ENCODE assay signal across 21 cellular contexts in the genomic region with DNA sequence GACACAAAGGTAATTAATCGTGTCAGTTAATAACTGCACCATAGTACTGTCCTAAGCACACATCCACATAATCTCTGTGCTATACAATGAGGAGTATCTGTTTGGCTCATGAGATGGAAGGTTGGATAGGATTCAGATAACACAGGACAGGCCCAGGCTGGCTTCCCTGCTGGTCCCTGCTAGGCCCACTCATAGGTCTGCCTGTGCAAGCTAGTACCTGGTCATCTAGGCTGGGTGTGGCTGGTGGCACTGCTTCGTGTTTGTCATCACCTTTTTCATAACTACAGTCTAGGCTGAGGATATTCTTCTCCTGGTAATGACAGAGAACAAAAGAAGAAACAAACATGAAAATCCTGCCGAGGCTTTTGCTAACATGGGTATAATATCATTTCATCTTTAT.
DNase-seq lines count a peak whose midpoint lies in the region; TF ChIP-seq lines count a peak whose summit lies in the region.
"Had no signal": no experiment of that assay in that cellular context is flagged by ENCODE, and none has a peak within 500 bp of the region (broad histone marks: within the 10 kb centered on the region; RNA-seq: fewer than 3 reads in every experiment).

No MANE protein-coding gene starts in this region.

- H3K27me3 ChIP-seq in mammary epithelial cell (ENCODE audit: insufficient read depth, low read length): no peaks in the 10 kb centered on the region
- H3K27me3 ChIP-seq in breast epithelium: no peaks in the 10 kb centered on the region
- H3K27me3 ChIP-seq in A673 (replicated peaks; ENCODE audit: insufficient read depth, low read depth, low read length, poor library complexity): no peaks in the 10 kb centered on the region
- H3K27me3 ChIP-seq: BE2C; BLaER1 treated with 17β-estradiol and CSF1 and Interleukin-3, amounts not matched to agents 10 nM and 100 nM had no signal

- H3K27ac ChIP-seq in mammary epithelial cell (ENCODE audit: insufficient read depth, low read depth, low read length) (no peak overlapping the region), breast epithelium (no peak overlapping the region), epithelial cell of prostate (no peak overlapping the region), A673 (ENCODE audit: low read depth, low read length, poor library complexity, severe bottlenecking) (no peak overlapping the region)
- H3K27ac ChIP-seq: 22Rv1; BLaER1 treated with 17β-estradiol and CSF1 and Interleukin-3, amounts not matched to agents 10 nM and 100 nM; GM23248 had no signal

- TF ChIP-seq CTCF in mammary epithelial cell (conservative IDR thresholded peaks at IDR 0.05 in 1 of 2, IDR thresholded peaks at IDR 0.05 in 1 of 2; ENCODE audit: extremely low read depth in 1 of 2, insufficient read depth in 1 of 2, low read depth in 1 of 2, low read length in 2 of 2): no peak
- TF ChIP-seq CTCF in breast epithelium (IDR thresholded peaks at IDR 0.05): no peak
- no peak for TF ChIP-seq CTCF in A673 (conservative IDR thresholded peaks at IDR 0.05; ENCODE audit: low read depth, low read length)

- H4K20me1 ChIP-seq in mammary epithelial cell (ENCODE audit: insufficient read depth, low read length): no peaks in the 10 kb centered on the region
- H4K20me1 ChIP-seq: BLaER1 treated with 17β-estradiol and CSF1 and Interleukin-3, amounts not matched to agents 10 nM and 100 nM had no signal

- CTCF ChIA-PET in mammary epithelial cell (lab: Charles Lee; ENCODE audit: low non-redundant PET): no interaction called here
- CTCF ChIA-PET in A673 (lab: Charles Lee): no interaction called here

- H3K4me1 ChIP-seq in mammary epithelial cell (ENCODE audit: insufficient read depth, low read length) (peaks cover 2% of the 10 kb centered on the region), breast epithelium (no peaks in the 10 kb centered on the region), A673 (ENCODE audit: insufficient read depth, low read length, poor library complexity, severe bottlenecking) (no peaks in the 10 kb centered on the region)
- H3K4me1 ChIP-seq: BE2C; BLaER1 treated with 17β-estradiol and CSF1 and Interleukin-3, amounts not matched to agents 10 nM and 100 nM had no signal

- H3K9me3 ChIP-seq in mammary epithelial cell (replicated peaks; ENCODE audit: insufficient read depth, low read length) (no peaks in the 10 kb centered on the region), breast epithelium (no peaks in the 10 kb centered on the region), A673 (ENCODE audit: low read depth, low read length, poor library complexity, severe bottlenecking) (no peaks in the 10 kb centered on the region)
- H3K9me3 ChIP-seq: BE2C; BLaER1 treated with 17β-estradiol and CSF1 and Interleukin-3, amounts not matched to agents 10 nM and 100 nM had no signal

- H3K79me2 ChIP-seq in mammary epithelial cell (ENCODE audit: insufficient read depth, low read length): no peaks in the 10 kb centered on the region

- POLR2A ChIA-PET in A673 (lab: Charles Lee; ENCODE audit: low non-redundant PET): no interaction called here

- dilution Hi-C loops in mammary epithelial cell (cut with HindIII; ENCODE audit: low sequenced_read_pairs): no loop called here

- no TSS peak for BruUV-seq in mammary epithelial cell (replicated peaks; lab: Mats Ljungman, UMichigan)
- BruUV-seq in A673 (replicated peaks; lab: Mats Ljungman, UMichigan): no TSS peak

- H3K4me2 ChIP-seq in mammary epithelial cell (ENCODE audit: insufficient read depth, low read depth, low read length): no peak overlapping the region
- H3K4me2 ChIP-seq: BLaER1 treated with 17β-estradiol and CSF1 and Interleukin-3, amounts not matched to agents 10 nM and 100 nM had no signal

- intact Hi-C loops in mammary epithelial cell (cut with micrococcal nuclease) (no loop called here), breast epithelium (cut with DNase I; ENCODE audit: low total_unique reads) (no loop called here), posterior vena cava (cut with DNase I) (no loop called here), A673 (cut with micrococcal nuclease; ENCODE audit: unreplicated experiment) (no loop called here)

- 50% methylated on average over 2 of the region's 3 CpGs for WGBS in mammary epithelial cell (ENCODE audit: low coverage, missing lambda C conversion rate)

- peak; percentile 26 for DNase-seq in mammary epithelial cell
- DNase-seq in breast epithelium (ENCODE audit: low spot score in 2 of 2): no peak
- peak; percentile 18 for DNase-seq in epithelial cell of prostate (ENCODE audit: low read depth, low spot score)
- DNase-seq in posterior vena cava (ENCODE audit: low spot score): peak; percentile 51
- DNase-seq in amygdala (lab: John Stamatoyannopoulos, UW): no peak
- DNase-seq in A673 (ENCODE audit: low spot score): no peak
- DNase-seq: ACHN; AML-193; BE2C; Calu3; CD4-positive, alpha-beta T cell; CD8-positive, alpha-beta memory T cell; DMS53; EL; GDM1; GM23248; H7; HCEC 1CT had no signal

- H2AFZ ChIP-seq in mammary epithelial cell (ENCODE audit: low read depth, low read length): peak overlapping the region; percentile 54
- H2AFZ ChIP-seq: GM23248 had no signal

- TF ChIP-seq POLR2A in breast epithelium (IDR thresholded peaks at IDR 0.05): no peak

- no peak overlapping the region for H3K9ac ChIP-seq in mammary epithelial cell (ENCODE audit: insufficient read depth, low read length)
- H3K9ac ChIP-seq: BLaER1 treated with 17β-estradiol and CSF1 and Interleukin-3, amounts not matched to agents 10 nM and 100 nM; GM23248 had no signal

- in situ Hi-C loops in mammary epithelial cell (cut with MboI; ENCODE audit: low sequenced_read_pairs in 2 of 2): no loop called here

- H3K4me3 ChIP-seq in mammary epithelial cell (replicated peaks in 1 of 3; ENCODE audit: insufficient read depth in 1 of 3, low read depth in 2 of 3, low read length in 3 of 3) (no peak overlapping the region), breast epithelium (no peak overlapping the region), A673 (ENCODE audit: low read depth, low read length, poor library complexity, severe bottlenecking) (no peak overlapping the region)
- H3K4me3 ChIP-seq: BLaER1 treated with 17β-estradiol and CSF1 and Interleukin-3, amounts not matched to agents 10 nM and 100 nM; GM12878; GM23248 had no signal

- no peaks in the 10 kb centered on the region for H3K36me3 ChIP-seq in mammary epithelial cell (ENCODE audit: insufficient read depth, low read length)
- no peaks in the 10 kb centered on the region for H3K36me3 ChIP-seq in breast epithelium
- H3K36me3 ChIP-seq in A673 (ENCODE audit: insufficient read depth, low read length, poor library complexity, severe bottlenecking): no peaks in the 10 kb centered on the region
- H3K36me3 ChIP-seq: BE2C; BLaER1 treated with 17β-estradiol and CSF1 and Interleukin-3, amounts not matched to agents 10 nM and 100 nM had no signal

Comparison
In these comparisons a context has a peak if more than half of its experiments do, and no peak if none do; other contexts are left out.
1. DNase-seq: peak in mammary epithelial cell (single experiment), epithelial cell of prostate (single experiment) and posterior vena cava (single experiment); none in breast epithelium (0 of 2), amygdala (0 of 56) and A673 (single experiment).